ENCODE assay signal across 24 cellular contexts in the genomic region with DNA sequence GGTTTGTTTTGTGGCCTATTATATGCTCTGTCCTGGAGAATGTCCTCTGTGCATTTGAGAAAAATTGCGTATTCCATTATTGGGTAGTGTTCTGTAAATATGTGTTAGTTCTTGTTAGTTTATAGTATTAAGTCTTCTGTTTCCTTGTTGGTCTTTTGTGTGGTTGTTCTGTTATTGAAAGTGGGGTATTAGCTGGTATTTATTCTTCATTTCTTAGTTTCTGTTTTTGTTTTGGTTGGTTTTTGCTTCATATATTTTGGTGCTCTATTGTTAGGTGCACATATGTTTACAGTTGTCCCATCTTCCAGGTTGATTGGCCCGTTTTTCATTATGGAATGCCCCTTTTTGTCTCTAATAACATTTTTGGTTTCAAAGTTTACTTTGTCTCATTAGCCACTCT.
"Had no signal": no experiment of that assay in that cellular context is flagged by ENCODE, and none has a peak within 500 bp of the region (broad histone marks: within the 10 kb centered on the region; RNA-seq: fewer than 3 reads in every experiment).

No MANE protein-coding gene starts in this region.

- H3K27ac Mint-ChIP-seq: activated CD4-positive, alpha-beta memory T cell treated with anti-CD3 and anti-CD28 coated beads for 36 hours; activated CD4-positive, alpha-beta T cell treated with anti-CD3 and anti-CD28 coated beads, Interleukin-2, amount 10 ng/mL, durations not matched to agents 7 days and 5 days; activated naive CD4-positive, alpha-beta T cell treated with anti-CD3 and anti-CD28 coated beads for 36 hours; activated naive CD8-positive, alpha-beta T cell treated with anti-CD3 and anti-CD28 coated beads for 36 hours; activated T-helper 17 cell treated with anti-CD3 and anti-CD28 coated beads, Interleukin-2, amount 50 U/mL, for 72 hours had no signal

- DNase-seq: activated CD4-positive, alpha-beta memory T cell treated with anti-CD3 and anti-CD28 coated beads for 36 hours; activated CD4-positive, alpha-beta T cell treated with anti-CD3 and anti-CD28 coated beads, Interleukin-2, amount 10 ng/mL, durations not matched to agents 7 days and 5 days; activated CD4-positive, CD25-positive, alpha-beta regulatory T cell; activated gamma-delta T cell; activated naive CD4-positive, alpha-beta T cell treated with anti-CD3 and anti-CD28 coated beads for 36 hours; activated naive CD8-positive, alpha-beta T cell treated with anti-CD3 and anti-CD28 coated beads for 36 hours; activated T-cell treated with anti-CD3 and anti-CD28 coated beads for 4 hours; activated T-cell treated with anti-CD3 and anti-CD28 coated beads, Interleukin-2, amount 50 U/mL, for 48 hours; cerebellar nuclear complex; NCI-H1105 treated with DMSO at 0.1 percent for 48 hours; NCI-H1436 treated with DMSO at 0.1 percent for 48 hours; NCI-H187 treated with DMSO at 0.1 percent for 48 hours; NCI-H2081 treated with DMSO at 0.1 percent for 48 hours; NCI-H2227 treated with DMSO at 0.1 percent for 48 hours; NCI-H446 treated with DMSO at 0.1 percent for 48 hours; NCI-H524 treated with DMSO at 0.1 percent for 48 hours; NCI-H774; OCI-M1; RPMI8226; T-helper 1 cell had no signal

- H3K4me3 Mint-ChIP-seq: activated CD4-positive, alpha-beta memory T cell treated with anti-CD3 and anti-CD28 coated beads for 36 hours; activated CD4-positive, alpha-beta T cell treated with anti-CD3 and anti-CD28 coated beads, Interleukin-2, amount 10 ng/mL, durations not matched to agents 7 days and 5 days; activated naive CD4-positive, alpha-beta T cell treated with anti-CD3 and anti-CD28 coated beads for 36 hours; activated naive CD8-positive, alpha-beta T cell treated with anti-CD3 and anti-CD28 coated beads for 36 hours; activated T-helper 17 cell treated with anti-CD3 and anti-CD28 coated beads, Interleukin-2, amount 50 U/mL, for 72 hours had no signal

- ATAC-seq: activated T-helper 17 cell treated with anti-CD3 and anti-CD28 coated beads, Interleukin-2, amount 50 U/mL, for 72 hours; Panc1; Right ventricle myocardium inferior had no signal

- H3K27me3 Mint-ChIP-seq: activated CD4-positive, alpha-beta memory T cell treated with anti-CD3 and anti-CD28 coated beads for 36 hours; activated CD4-positive, alpha-beta T cell treated with anti-CD3 and anti-CD28 coated beads, Interleukin-2, amount 10 ng/mL, durations not matched to agents 7 days and 5 days; activated naive CD8-positive, alpha-beta T cell treated with anti-CD3 and anti-CD28 coated beads for 36 hours; activated T-helper 17 cell treated with anti-CD3 and anti-CD28 coated beads, Interleukin-2, amount 50 U/mL, for 72 hours had no signal

- H3K4me3 ChIP-seq: SK-N-MC had no signal
